ENCODE assay signal across 20 cellular contexts in genomic region chr7:41566581-41566980, GRCh38.
"Had no signal": no experiment of that assay in that cellular context is flagged by ENCODE, and none has a peak within 500 bp of the region (broad histone marks: within the 10 kb centered on the region; RNA-seq: fewer than 3 reads in every experiment).

No MANE protein-coding gene starts in this region.

- DNase-seq: effector memory CD8-positive, alpha-beta T cell; foreskin fibroblast; gastrocnemius medialis; head of caudate nucleus; left ventricle myocardium superior; lower lobe of right lung; natural killer cell; right cardiac atrium; sigmoid colon; spleen; stimulated activated CD4-positive, alpha-beta T cell treated with anti-CD3 and anti-CD28 coated beads, Interleukin-4, amount 100 ng/mL, for 4 hours; stimulated activated naive CD8-positive, alpha-beta T cell treated with anti-CD3 and anti-CD28 coated beads, Interleukin-15, Interleukin-2, amounts not matched to agents 100 U/mL and 50 U/mL, for 24 hours; substantia nigra; testis; tibial artery; upper lobe of left lung had no signal

- H3K4me1 ChIP-seq: gastrocnemius medialis, lower lobe of right lung, prostate gland, sigmoid colon, spleen, testis, upper lobe of left lung had no signal

- H3K27ac ChIP-seq: coronary artery, gastrocnemius medialis, lower lobe of right lung, prostate gland, sigmoid colon, testis, upper lobe of left lung had no signal

- H3K9me3 ChIP-seq: gastrocnemius medialis, lower lobe of right lung, prostate gland, sigmoid colon, spleen, testis, tibial artery, upper lobe of left lung had no signal

- FAIRE-seq: endometrium, urothelium cell line had no signal

- H3K27me3 ChIP-seq: gastrocnemius medialis, sigmoid colon, testis, tibial artery, upper lobe of left lung had no signal

- H3K4me3 ChIP-seq: coronary artery, gastrocnemius medialis, lower lobe of right lung, prostate gland, sigmoid colon, spleen, testis, tibial artery, upper lobe of left lung had no signal

- H3K36me3 ChIP-seq: gastrocnemius medialis, lower lobe of right lung, prostate gland, sigmoid colon, spleen, tibial artery, upper lobe of left lung had no signal
